8 cellular contexts compared by ENCODE assay signal in the genomic region with DNA sequence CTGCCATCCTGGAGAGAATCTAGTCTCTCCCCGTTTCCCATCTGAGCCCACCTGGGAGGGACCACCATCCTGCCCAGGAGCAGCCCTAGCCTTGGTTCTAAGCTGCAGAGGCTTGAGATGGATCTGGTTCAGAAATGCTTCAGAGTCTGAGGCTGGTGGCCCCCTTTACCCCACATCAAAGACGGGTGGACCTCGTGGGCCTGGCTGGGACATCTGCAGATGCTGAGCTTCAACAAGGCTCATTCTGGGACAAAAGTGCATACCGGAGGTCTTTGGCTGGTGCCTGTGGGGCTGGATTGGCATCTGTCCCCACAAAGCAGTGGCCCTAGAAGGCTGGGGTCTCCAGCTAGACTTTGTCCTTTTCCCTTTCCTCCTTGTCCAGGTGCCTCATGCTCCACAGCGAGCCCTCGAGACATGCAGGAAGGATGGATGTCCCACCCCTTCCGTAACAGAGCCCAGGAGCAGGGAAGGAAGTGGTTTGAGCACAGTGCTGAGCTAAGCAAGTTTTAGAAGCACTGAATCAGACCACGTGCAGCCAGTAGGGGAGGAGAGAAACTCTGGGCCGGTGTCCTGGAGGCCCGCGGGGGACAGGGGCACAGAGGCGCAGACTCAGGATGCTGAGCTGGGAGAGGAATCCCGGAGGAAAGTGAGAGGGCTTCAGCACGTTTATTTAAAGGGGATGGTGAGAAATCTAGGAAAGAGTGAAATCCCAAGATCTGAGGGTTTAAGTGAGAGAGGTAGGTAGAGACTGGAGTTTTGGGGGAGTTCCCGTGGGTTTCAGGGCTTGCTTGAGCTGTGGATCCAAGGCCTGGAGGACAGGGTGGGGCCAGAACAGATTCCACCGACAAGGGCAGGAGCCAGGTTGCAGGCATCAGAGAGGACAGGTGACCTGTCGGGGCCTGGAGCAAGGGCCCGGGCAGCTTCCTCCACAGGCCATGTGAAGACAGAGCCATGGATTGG. TPM values are rescaled to one million over a fixed set of nuclear protein-coding genes. Genes with fewer than 3 reads are reported as not detected.
DNase-seq lines count a peak whose midpoint lies in the region; ATAC-seq and TF ChIP-seq lines count a peak whose summit lies in the region.

No MANE protein-coding gene starts in this region.

- no peaks in the 10 kb centered on the region for H3K27me3 Mint-ChIP-seq in naive B cell
- peaks cover 22% of the 10 kb centered on the region for H3K27me3 Mint-ChIP-seq in osteocyte (ENCODE audit: unreplicated experiment)

- peaks cover 28 to 41% (median 28%) of the 10 kb centered on the region in 3 donors for H3K4me1 Mint-ChIP-seq in naive B cell
- peaks cover 5% of the 10 kb centered on the region for H3K4me1 Mint-ChIP-seq in osteocyte (ENCODE audit: unreplicated experiment)

- H3K9me3 Mint-ChIP-seq in naive B cell (no peaks in the 10 kb centered on the region), osteocyte (ENCODE audit: unreplicated experiment) (no peaks in the 10 kb centered on the region)

- peak; percentile 62 for TF ChIP-seq POLR2A in GM15510 (IDR thresholded peaks at IDR 0.05; ENCODE audit: borderline replicate concordance, extremely low read depth, insufficient read length)

- H3K27ac ChIP-seq in coronary artery, result peak overlapping the region in 1 of 2 donors; percentile 10

- TF ChIP-seq CTCF in coronary artery (IDR thresholded peaks at IDR 0.05) (no peak), osteocyte (IDR thresholded peaks at IDR 0.05) (no peak)

- H3K36me3 Mint-ChIP-seq in naive B cell (no peaks in the 10 kb centered on the region), osteocyte (ENCODE audit: unreplicated experiment) (no peaks in the 10 kb centered on the region)

- H3K27ac Mint-ChIP-seq in naive B cell, result peak overlapping the region; percentile 76 to 97 (median 93)
- H3K27ac Mint-ChIP-seq in osteocyte (ENCODE audit: unreplicated experiment), result no peak overlapping the region

- ATAC-seq in HG03095 (IDR thresholded peaks at IDR 0.05; ENCODE audit: unreplicated experiment) (peak; percentile 34), naive B cell (ENCODE audit: low read depth in 2 of 2) (peak; percentile 39 to 48), GM19452 (IDR thresholded peaks at IDR 0.05; ENCODE audit: unreplicated experiment) (no peak)

- H3K4me3 ChIP-seq in coronary artery, result no peak overlapping the region

- H3K4me3 Mint-ChIP-seq in naive B cell (peak overlapping the region; percentile 47 to 90 (median 80)), osteocyte (ENCODE audit: unreplicated experiment) (no peak overlapping the region)

- DNase-seq in activated T-cell treated with anti-CD3 and anti-CD28 coated beads, Interleukin-2, amount 50 U/mL, for 48 hours, result peak; percentile 55 to 61
- DNase-seq in naive B cell (no peak), coronary artery (ENCODE audit: low spot score) (no peak), osteocyte (ENCODE audit: extremely low spot score, unreplicated experiment) (no peak), EL (no peak)

RNA-seq across cellular contexts. Expression of gene IRF5, which starts 4.6 kb away (rescaled TPM):
- polyA plus RNA-seq in naive B cell (ENCODE audit: low read depth in 6 of 6), result 10 to 100 TPM; 54.4 to 78.0 (median 58.5) TPM
- 0.24 TPM in 1 of 2 replicates, not detected in the other for total RNA-seq in osteocyte

RNA-seq across cellular contexts. Expression of gene KCP, which starts 22.6 kb away (rescaled TPM):
- polyA plus RNA-seq in naive B cell (ENCODE audit: low read depth in 6 of 6), result under 1 TPM in 4 of 6 donors, not detected in 2; 0.29 to 0.78 (median 0.37) TPM
- 0.55 and 0.70 TPM in 2 replicates for total RNA-seq in osteocyte

Comparison
In these comparisons a context has a peak if more than half of its experiments do, and no peak if none do; other contexts are left out.
1. DNase-seq: peak in activated T-cell treated with anti-CD3 and anti-CD28 coated beads, Interleukin-2, amount 50 U/mL, for 48 hours (2 of 2); none in naive B cell (single experiment), coronary artery (single experiment), osteocyte (single experiment) and EL (single experiment).